1 cellular context compared by ENCODE assay signal in genomic region chr6:16278048-16278724, GRCh38.
TF ChIP-seq lines count a peak whose summit lies in the region.

No MANE protein-coding gene starts in this region.

TF ChIP-seq in GM23338, 12 proteins besides CTCF, POLR2A, EP300 and RAD21 (continued from another document):
- TF ChIP-seq REST (IDR thresholded peaks at IDR 0.05; ENCODE audit: unreplicated experiment), result no peak
- no peak for TF ChIP-seq STAT1 (IDR thresholded peaks at IDR 0.05; ENCODE audit: unreplicated experiment)
- no peak for TF ChIP-seq ZNF331 (CRISPR knock-in tag; IDR thresholded peaks at IDR 0.05; ENCODE audit: low read depth)
- TF ChIP-seq JUNB (IDR thresholded peaks at IDR 0.05; ENCODE audit: unreplicated experiment), result no peak
- TF ChIP-seq POLR2AphosphoS5 (IDR thresholded peaks at IDR 0.05; ENCODE audit: low read depth), result no peak
